8 cellular contexts compared by ENCODE assay signal in the genomic region with DNA sequence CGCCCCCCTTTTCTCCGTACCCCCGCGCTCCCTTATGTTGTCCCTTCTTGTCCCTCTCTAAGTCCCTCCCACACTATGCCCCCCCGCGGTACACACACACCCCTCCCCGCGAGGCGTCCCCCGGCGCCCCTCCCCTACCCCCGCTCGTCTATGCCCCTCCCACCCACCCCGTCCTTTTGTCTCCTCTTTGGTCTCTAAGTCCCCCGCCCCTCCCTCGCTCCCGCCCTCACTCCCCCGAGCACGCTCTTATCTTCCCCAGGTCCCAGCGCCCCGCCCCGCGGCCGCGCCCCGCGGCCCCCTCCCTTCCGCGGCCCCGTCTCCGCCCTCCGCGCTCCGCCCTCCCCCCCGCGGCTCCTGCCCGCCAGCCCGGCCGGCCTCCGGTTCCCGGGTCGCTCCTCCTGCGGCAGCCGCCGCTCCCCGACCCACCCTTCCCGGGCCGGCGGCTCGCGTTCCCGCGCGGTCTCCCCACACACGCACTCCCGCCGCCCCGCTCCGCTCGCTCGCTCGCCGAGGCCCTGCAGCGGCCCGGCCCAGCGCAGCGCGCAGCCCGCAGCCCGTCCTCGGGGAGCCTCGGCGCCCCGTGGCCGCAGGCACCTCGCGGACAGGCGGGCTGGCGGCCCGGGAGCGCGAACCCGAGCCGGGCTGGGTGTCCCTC. TPM values are rescaled to one million over a fixed set of nuclear protein-coding genes. Genes with fewer than 3 reads are reported as not detected.
DNase-seq lines count a peak whose midpoint lies in the region; ATAC-seq and TF ChIP-seq lines count a peak whose summit lies in the region.

No MANE protein-coding gene starts in this region.

- TF ChIP-seq CTCF in PC-3 (conservative IDR thresholded peaks at IDR 0.05; ENCODE audit: low read depth, low read length) (no peak), esophagus squamous epithelium (IDR thresholded peaks at IDR 0.05) (no peak)

- ATAC-seq in PC-3 = peak; percentile 58

- H3K4me1 ChIP-seq in PC-3 (ENCODE audit: insufficient read depth, low read length) (no peaks in the 10 kb centered on the region), esophagus squamous epithelium (peaks cover 0 to 5% (median 0%) of the 10 kb centered on the region in 3 donors)

- H3K9me3 ChIP-seq in PC-3 (ENCODE audit: low read length) (no peaks in the 10 kb centered on the region), esophagus squamous epithelium (no peaks in the 10 kb centered on the region)

- H2AFZ ChIP-seq in PC-3 (ENCODE audit: low read length) = peak overlapping the region; percentile 97

- H3K27ac ChIP-seq in PC-3 (ENCODE audit: low read length) (peak overlapping the region; percentile 70), esophagus squamous epithelium (peak overlapping the region; percentile 75 to 91 (median 88))

- H3K9ac ChIP-seq in PC-3 (ENCODE audit: low read length) = peak overlapping the region; percentile 77

- no peaks in the 10 kb centered on the region for H3F3A ChIP-seq in PC-3 (ENCODE audit: low read length, unreplicated experiment)

- H3K4me3 ChIP-seq in PC-3 (ENCODE audit: low read length) (peak overlapping the region; percentile 78), esophagus squamous epithelium (peak overlapping the region; percentile 45 to 70 (median 60))

- intact Hi-C loops in PC-3 (cut with micrococcal nuclease) = no loop called here
- intact Hi-C loops in esophagus squamous epithelium (cut with DNase I) = no loop called here

- H3K9me2 ChIP-seq in PC-3 (replicated peaks; ENCODE audit: low read length) = no peaks in the 10 kb centered on the region

- no peaks in the 10 kb centered on the region for H3K79me2 ChIP-seq in PC-3 (ENCODE audit: low read length)

- CTCF ChIA-PET in PC-3 (lab: Charles Lee) = interaction anchor here (0.7 to 1.1 kb wide), 2 partner anchors 128 to 203 kb away, joined by 3 to 6 read pairs; no protein-coding TSS in a partner anchor

- TF ChIP-seq POLR2A in esophagus squamous epithelium (IDR thresholded peaks at IDR 0.05) = peak in 1 of 4 donors; percentile 18

- H4K20me1 ChIP-seq in PC-3 (ENCODE audit: low read length) = no peaks in the 10 kb centered on the region

- peak overlapping the region; percentile 95 for H3K4me2 ChIP-seq in PC-3 (ENCODE audit: low read length)

- DNase-seq in AG08396 (ENCODE audit: low spot score) (peak; percentile 91), GM19238 (ENCODE audit: insufficient read length, low spot score) (peak; percentile 71), HPDE6-E6E7 (ENCODE audit: extremely low spot score) (peak; percentile 50), PC-3 (peak; percentile 79), esophagus squamous epithelium (lab: John Stamatoyannopoulos, UW) (peak; percentile 75), myocyte (ENCODE audit: low read depth) (peak; percentile 87)
- DNase-seq in activated T-cell treated with anti-CD3 and anti-CD28 coated beads, Interleukin-2, amount 50 U/mL, for 48 hours = peak; percentile 71 to 79
- DNase-seq in stimulated activated CD8-positive, alpha-beta memory T cell treated with anti-CD3 and anti-CD28 coated beads, Interleukin-7, amount 100 ng/mL, for 48 hours (ENCODE audit: extremely low read depth in 1 of 2, low read depth in 1 of 2) = peak; percentile 36 to 59

- no peaks in the 10 kb centered on the region for H3K27me3 ChIP-seq in PC-3 (ENCODE audit: low read length)
- H3K27me3 ChIP-seq in esophagus squamous epithelium = no peaks in the 10 kb centered on the region

- WGBS in esophagus squamous epithelium, 2 donors = 0% methylated on average over 1 to 2 of the region's 84 CpGs

- no TSS peak for BruUV-seq in PC-3 (replicated peaks; lab: Mats Ljungman, UMichigan)

- peaks cover 2% of the 10 kb centered on the region; the same call in 1 of the 2 replicates for H3K36me3 ChIP-seq in PC-3 (ENCODE audit: low read depth, low read length)
- peaks cover 0 to 19% (median 0%) of the 10 kb centered on the region in 3 donors for H3K36me3 ChIP-seq in esophagus squamous epithelium

- POLR2A ChIA-PET in PC-3 (lab: Charles Lee; ENCODE audit: unreplicated experiment) = no interaction called here

RNA-seq across cellular contexts. Expression of a gene that starts 26.3 kb away (rescaled TPM):
- total RNA-seq in PC-3 (2014; rRNA removed) = 20.2 and 40.5 TPM in 2 replicates
- total RNA-seq in esophagus squamous epithelium = 10 to 100 TPM; 14.4 to 25.2 (median 19.5) TPM
- total RNA-seq in myocyte = 18.7 and 23.3 TPM in 2 replicates
- polyA plus RNA-seq in myocyte (2012) = 13.8 TPM

RNA-seq across cellular contexts. Expression of a gene that starts 50.2 kb away (rescaled TPM):
- total RNA-seq in PC-3 (2014; rRNA removed) = 3.1 and 3.9 TPM in 2 replicates
- total RNA-seq in esophagus squamous epithelium = 1 to 10 TPM; 1.7 to 4.0 (median 2.7) TPM
- total RNA-seq in myocyte = 0.94 and 1.5 TPM in 2 replicates
- 4.4 TPM for polyA plus RNA-seq in myocyte (2012)

Comparison
In these comparisons a context has a peak if more than half of its experiments do, and no peak if none do; other contexts are left out.
1. Peak in every context shown above with its lines: DNase-seq, ATAC-seq, H3K4me3 ChIP-seq and H3K27ac ChIP-seq.